ENCODE assay signal across 8 cellular contexts in the genomic region with DNA sequence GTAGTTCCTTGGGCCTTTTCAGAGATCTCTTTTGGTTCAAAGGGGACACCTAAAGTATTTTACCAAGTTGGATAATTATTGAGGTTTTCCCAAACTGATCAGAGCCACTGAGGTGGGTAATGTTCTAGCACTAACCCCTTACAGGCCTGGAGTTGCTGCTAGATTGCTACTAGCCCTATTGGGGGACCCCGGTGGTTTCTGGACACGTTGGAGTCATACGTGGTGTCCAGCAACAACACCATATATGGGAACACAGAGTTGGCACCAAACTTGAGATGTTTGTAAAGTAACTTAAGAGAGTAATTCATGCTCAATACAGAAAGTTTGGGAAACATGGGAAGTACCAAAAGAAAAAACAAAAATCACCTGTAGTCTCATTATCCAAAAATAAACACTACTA. TPM values are rescaled to one million over a fixed set of nuclear protein-coding genes. Genes with fewer than 3 reads are reported as not detected.
DNase-seq lines count a peak whose midpoint lies in the region; ATAC-seq, FAIRE-seq and TF ChIP-seq lines count a peak whose summit lies in the region.

No MANE protein-coding gene starts in this region.

- POLR2A ChIA-PET in K562 (lab: Yijun Ruan, JAX), result interaction anchor here (0.6 to 1.2 kb wide), 2 partner anchors 9 to 1115 kb away, joined by 5 to 6 read pairs; no protein-coding TSS in a partner anchor

- no peak for FAIRE-seq in K562 (lab: Jason Lieb, UNC)

- no peak for TF ChIP-seq EP300 in K562 (IDR thresholded peaks at IDR 0.05; ENCODE audit: low read length)

- TSS peak; percentile 62 for BruUV-seq in K562 (replicated peaks; lab: Mats Ljungman, UMichigan)

- TF ChIP-seq RAD21 in K562 (CRISPR knock-in tag; conservative IDR thresholded peaks at IDR 0.05 in 1 of 2, IDR thresholded peaks at IDR 0.05 in 1 of 2), result no peak

- peak overlapping the region; percentile 96 to 99 for H3K9ac ChIP-seq in K562 (ENCODE audit: insufficient read depth in 1 of 2, low read depth in 2 of 2, low read length in 2 of 2)

- H3K9me1 ChIP-seq in K562 (ENCODE audit: control insufficient read depth, insufficient read depth, low read length), result no peaks in the 10 kb centered on the region

- ATAC-seq in left ventricle myocardium superior (no peak), K562 (no peak), left lung (peak; percentile 14)

- peaks cover 23% of the 10 kb centered on the region for H3K4me1 ChIP-seq in left ventricle myocardium inferior
- peaks cover 17 to 28% of the 10 kb centered on the region in 2 experiments; a peak in 4 of 5 replicates for H3K4me1 ChIP-seq in K562 (replicated peaks in 1 of 2; ENCODE audit: control insufficient read depth in 2 of 2, insufficient read depth in 2 of 2, low read length in 2 of 2)
- H3K4me1 ChIP-seq in left lung, result peaks cover 7 to 14% of the 10 kb centered on the region in 2 donors
- peaks cover 5% of the 10 kb centered on the region for H3K4me1 ChIP-seq in testis

- in situ Hi-C loops in K562 (cut with MboI), result no loop called here

- peak overlapping the region; percentile 78 for H3K4me2 ChIP-seq in K562 (ENCODE audit: insufficient read depth, low read length)

- peaks cover 16% of the 10 kb centered on the region for H3K79me2 ChIP-seq in K562 (ENCODE audit: control insufficient read depth, insufficient read depth, low read length)

- intact Hi-C loops in left ventricle myocardium inferior (cut with micrococcal nuclease) (no loop called here), left ventricle myocardium superior (cut with micrococcal nuclease) (no loop called here), K562 (cut with micrococcal nuclease) (loop anchor here (5.0 kb wide), 1 partner anchor 67 kb away; the partner anchor contains the start of genes COQ6 and FAM161B), left lung (cut with DNase I) (no loop called here), testis (cut with DNase I; ENCODE audit: low total_unique reads) (no loop called here)

- peak overlapping the region; percentile 84 for H2AFZ ChIP-seq in K562 (ENCODE audit: low read depth, low read length)

- TF ChIP-seq POLR2A in K562 (conservative IDR thresholded peaks at IDR 0.05), result no peak
- TF ChIP-seq POLR2A in testis (IDR thresholded peaks at IDR 0.05), result no peak

- H3K9me3 ChIP-seq in left ventricle myocardium inferior (replicated peaks), result no peaks in the 10 kb centered on the region
- H3K9me3 ChIP-seq in K562 (replicated peaks; ENCODE audit: control insufficient read depth, insufficient read depth, low read depth, low read length), result no peaks in the 10 kb centered on the region
- no peaks in the 10 kb centered on the region for H3K9me3 ChIP-seq in left lung
- no peaks in the 10 kb centered on the region for H3K9me3 ChIP-seq in testis

- H3K27me3 ChIP-seq in left ventricle myocardium inferior (ENCODE audit: low read depth) (no peaks in the 10 kb centered on the region), K562 (ENCODE audit: control insufficient read depth in 2 of 2, insufficient read depth in 2 of 2, low read length in 2 of 2) (no peaks in the 10 kb centered on the region), left lung (no peaks in the 10 kb centered on the region), testis (no peaks in the 10 kb centered on the region)

- no peak for TF ChIP-seq CTCF in left ventricle myocardium inferior (IDR thresholded peaks at IDR 0.05; ENCODE audit: borderline replicate concordance)
- TF ChIP-seq CTCF in K562 (IDR thresholded peaks at IDR 0.05 in 2 of 3, conservative IDR thresholded peaks at IDR 0.05 in 1 of 3; ENCODE audit: insufficient read depth in 2 of 3, low read depth in 1 of 3, low read length in 3 of 3), result no peak
- no peak for TF ChIP-seq CTCF in left lung (IDR thresholded peaks at IDR 0.05)
- TF ChIP-seq CTCF in testis (IDR thresholded peaks at IDR 0.05), result no peak

- DNase-seq in left ventricle myocardium inferior, result no peak
- DNase-seq in left ventricle myocardium superior, result no peak
- DNase-seq in K562 (ENCODE audit: extremely low read depth in 1 of 4, low spot score in 3 of 4), result peak in 2 of 4 experiments; percentile 14 to 24
- no peak for DNase-seq in left lung
- no peak for DNase-seq in testis
- no peak for DNase-seq in effector CD8-positive, alpha-beta T cell (lab: John Stamatoyannopoulos, UW)
- DNase-seq in SHP77 treated with DMSO at 0.1 percent for 48 hours (lab: John Stamatoyannopoulos, UW), result no peak
- no peak for DNase-seq in COLO829 (ENCODE audit: low spot score)

- 2% methylated on average over 3 of the region's 3 CpGs for WGBS in K562 (ENCODE audit: insufficient coverage, low coverage, missing lambda C conversion rate)
- 6 to 8% methylated on average over 3 of the region's 3 CpGs for WGBS in testis, 2 donors

- CTCF ChIA-PET in K562 (lab: Yijun Ruan, JAX; ENCODE audit: low intra/inter-chr PET ratio), result no interaction called here

- no peaks in the 10 kb centered on the region for H4K20me1 ChIP-seq in K562 (replicated peaks; ENCODE audit: control insufficient read depth, insufficient read depth, low read length)

- H3K4me3 ChIP-seq in left ventricle myocardium inferior (peak overlapping the region; percentile 98), K562 (peak overlapping the region; percentile 63), left lung (peak overlapping the region; percentile 66 to 81), testis (peak overlapping the region; percentile 79 to 85)

- H3K36me3 ChIP-seq in left ventricle myocardium inferior, result peaks cover 2% of the 10 kb centered on the region
- H3K36me3 ChIP-seq in K562 (ENCODE audit: control insufficient read depth, insufficient read depth, low read length), result no peaks in the 10 kb centered on the region
- H3K36me3 ChIP-seq in left lung, result no peaks in the 10 kb centered on the region
- no peaks in the 10 kb centered on the region for H3K36me3 ChIP-seq in testis (ENCODE audit: low read depth, missing control alignments)

- H3K27ac ChIP-seq in left ventricle myocardium inferior (replicated peaks) (peak overlapping the region; percentile 99), K562 (ENCODE audit: extremely low read depth, low read depth, low read length) (peak overlapping the region; percentile 79), left lung (peak overlapping the region; percentile 73 to 98), testis (peak overlapping the region; percentile 79 to 95)

TF ChIP-seq in K562, 482 proteins besides CTCF, POLR2A, EP300 and RAD21 (continues in another document):
- TF ChIP-seq SRF (CRISPR knock-in tag; IDR thresholded peaks at IDR 0.05), result peak in 1 of 2 experiments; percentile 95; a peak in 2 of 4 replicates

RNA-seq across cellular contexts. Expression of gene BBOF1, which starts 0.6 kb away (rescaled TPM):
- total RNA-seq in left ventricle myocardium inferior (3.8 TPM), left ventricle myocardium superior (2.5 TPM), K562 (2014; rRNA removed) (2.9 and 4.3 TPM in 2 replicates), K562 (2014; rRNA removed; fragmentation: Illumina TruSeq; extraction: Trizol) (4.3 and 4.8 TPM in 2 replicates), K562 (2015; rRNA removed; fragmentation: Illumina TruSeq; extraction: Trizol) (3.4 and 4.9 TPM in 2 replicates), K562 (2021) (1.4 and 1.5 TPM in 2 replicates), left lung (1 to 10 TPM; 2.2 to 5.1 TPM), testis (10 to 100 TPM; 25.1 to 40.6 TPM)
- total RNA-seq in K562 (2011; cell fraction: chromatin; rRNA removed; ENCODE audit: low replicate concordance), result 4.3 and 14.3 TPM in 2 replicates
- total RNA-seq in K562 (2011; cell fraction: nucleolus; rRNA removed), result 1.7 and 2.8 TPM in 2 replicates
- 4.1 and 7.0 TPM in 2 replicates for total RNA-seq in K562 (2011; cell fraction: nucleoplasm; rRNA removed)
- polyA plus RNA-seq in K562 (2011; rRNA removed) (3.4 and 4.8 TPM in 2 replicates), K562 (2014; fragmentation: Illumina TruSeq; extraction: Trizol) (3.7 and 4.2 TPM in 2 replicates), K562 (2014; fragmentation: Nextera tagmentation; extraction: Ambion mirVana) (1 to 10 TPM; 1.3 to 1.7 TPM), K562 (2014; rRNA removed) (3.3 and 3.7 TPM in 2 replicates), testis (ENCODE audit: insufficient read depth, low read depth, low replicate concordance) (41.6 TPM)
- polyA plus RNA-seq in K562 (2011; cell fraction: cytosol; rRNA removed), result 0.25 and 1.1 TPM in 2 replicates
- 3.8 and 6.0 TPM in 2 replicates for polyA plus RNA-seq in K562 (2011; cell fraction: nucleus; rRNA removed)
- polyA plus RNA-seq in K562 (2012), result 3.2 and 3.8 TPM in 2 replicates
- polyA minus RNA-seq in K562 (2011; rRNA and poly(A)+ RNA removed), result 2.7 and 3.4 TPM in 2 replicates
- 1.4 TPM in 1 of 2 replicates, not detected in the other for polyA minus RNA-seq in K562 (2011; cell fraction: cytosol; rRNA and poly(A)+ RNA removed)
- 2.6 and 3.6 TPM in 2 replicates for polyA minus RNA-seq in K562 (2011; cell fraction: nucleus; rRNA and poly(A)+ RNA removed)

RNA-seq across cellular contexts. Expression of gene ENTPD5, which starts 0.7 kb away (rescaled TPM):
- 6.3 TPM for total RNA-seq in left ventricle myocardium inferior
- total RNA-seq in left ventricle myocardium superior, result 6.9 TPM
- total RNA-seq in K562 (2011; cell fraction: chromatin; rRNA removed; ENCODE audit: low replicate concordance), result 47.7 and 80.6 TPM in 2 replicates
- total RNA-seq in K562 (2011; cell fraction: nucleolus; rRNA removed), result 37.8 and 37.9 TPM in 2 replicates
- total RNA-seq in K562 (2011; cell fraction: nucleoplasm; rRNA removed), result 54.6 and 76.0 TPM in 2 replicates
- 6.4 and 9.1 TPM in 2 replicates for total RNA-seq in K562 (2014; rRNA removed)
- 10.3 and 11.8 TPM in 2 replicates for total RNA-seq in K562 (2014; rRNA removed; fragmentation: Illumina TruSeq; extraction: Trizol)
- total RNA-seq in K562 (2015; rRNA removed; fragmentation: Illumina TruSeq; extraction: Trizol), result 9.4 and 11.3 TPM in 2 replicates
- 10.3 and 10.6 TPM in 2 replicates for total RNA-seq in K562 (2021)
- 15.3 and 15.8 TPM in 2 replicates for polyA plus RNA-seq in K562 (2011; rRNA removed)
- polyA plus RNA-seq in K562 (2011; cell fraction: cytosol; rRNA removed), result 6.6 and 10.6 TPM in 2 replicates
- 33.3 and 43.6 TPM in 2 replicates for polyA plus RNA-seq in K562 (2011; cell fraction: nucleus; rRNA removed)
- 7.2 and 13.1 TPM in 2 replicates for polyA plus RNA-seq in K562 (2012)
- polyA plus RNA-seq in K562 (2014; fragmentation: Illumina TruSeq; extraction: Trizol), result 9.5 and 12.3 TPM in 2 replicates
- polyA plus RNA-seq in K562 (2014; fragmentation: Nextera tagmentation; extraction: Ambion mirVana), result 1 to 10 TPM; 2.7 to 5.4 TPM
- 9.0 and 9.4 TPM in 2 replicates for polyA plus RNA-seq in K562 (2014; rRNA removed)
- polyA minus RNA-seq in K562 (2011; rRNA and poly(A)+ RNA removed), result 16.9 and 18.1 TPM in 2 replicates
- 4.8 and 7.2 TPM in 2 replicates for polyA minus RNA-seq in K562 (2011; cell fraction: cytosol; rRNA and poly(A)+ RNA removed)
- 16.3 and 31.0 TPM in 2 replicates for polyA minus RNA-seq in K562 (2011; cell fraction: nucleus; rRNA and poly(A)+ RNA removed)
- total RNA-seq in left lung, result 10 to 100 TPM; 18.7 TPM
- total RNA-seq in testis, result 10 to 100 TPM; 20.3 to 39.5 TPM
- 12.9 TPM for polyA plus RNA-seq in testis (ENCODE audit: insufficient read depth, low read depth, low replicate concordance)
